Comparison of ENCODE assay signal across 22 cellular contexts in the genomic region with DNA sequence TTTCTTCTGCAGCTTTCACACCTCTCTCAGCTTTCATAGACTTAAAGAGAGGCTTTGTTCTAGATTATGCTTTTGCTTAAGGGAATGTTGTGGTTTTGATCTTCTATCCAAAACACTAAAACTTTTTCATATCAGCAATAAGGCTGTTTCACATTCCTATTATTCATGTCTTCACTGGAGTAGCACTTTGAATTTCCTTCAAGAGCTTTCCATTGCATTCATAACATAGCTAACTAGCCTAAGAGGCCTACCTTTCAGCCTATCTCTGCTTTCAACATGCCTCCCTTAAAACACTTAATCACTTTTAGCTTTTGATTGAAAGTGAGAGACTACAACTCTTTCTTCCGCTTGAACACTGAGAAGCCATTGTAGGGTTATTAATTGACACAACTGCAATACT.
"Had no signal": no experiment of that assay in that cellular context is flagged by ENCODE, and none has a peak within 500 bp of the region (broad histone marks: within the 10 kb centered on the region; RNA-seq: fewer than 3 reads in every experiment).

No MANE protein-coding gene starts in this region.

- DNase-seq: dermis blood vessel endothelial cell; dorsolateral prefrontal cortex; effector CD4-positive, alpha-beta T cell; effector memory CD4-positive, alpha-beta T cell; foreskin fibroblast; heart left ventricle; hypothalamus; immature natural killer cell; islet precursor cell; kidney; kidney glomerular epithelial cell; left colon; left ventricle myocardium superior; mesenchymal stem cell; mucosa of descending colon; naive B cell had no signal

- H3K4me3 ChIP-seq: coronary artery, dorsolateral prefrontal cortex, esophagus muscularis mucosa, gastroesophageal sphincter, heart left ventricle, hepatocyte, mucosa of descending colon had no signal

- H3K9me3 ChIP-seq: esophagus muscularis mucosa, gastroesophageal sphincter had no signal

- H3K27me3 ChIP-seq: dorsolateral prefrontal cortex, esophagus muscularis mucosa, gastroesophageal sphincter, heart left ventricle, hepatocyte had no signal

- H3K27ac Mint-ChIP-seq: immature natural killer cell, mesothelial cell of epicardium had no signal

- ATAC-seq: gastroesophageal sphincter, heart left ventricle, left colon, left lobe of liver, left ventricle myocardium superior, mucosa of descending colon had no signal

- H3K36me3 Mint-ChIP-seq: immature natural killer cell, mesothelial cell of epicardium, naive B cell had no signal

- H3K4me1 Mint-ChIP-seq: immature natural killer cell, mesothelial cell of epicardium, naive B cell had no signal

- H3K27ac ChIP-seq: coronary artery, dorsolateral prefrontal cortex, esophagus muscularis mucosa, gastroesophageal sphincter, heart left ventricle, hepatocyte had no signal

- H3K36me3 ChIP-seq: esophagus muscularis mucosa, gastroesophageal sphincter, heart left ventricle had no signal

- H3K4me1 ChIP-seq: esophagus muscularis mucosa, gastroesophageal sphincter, heart left ventricle had no signal

- H3K4me3 Mint-ChIP-seq: immature natural killer cell, mesothelial cell of epicardium, naive B cell had no signal

- H3K27me3 Mint-ChIP-seq: naive B cell had no signal
